In the genomic region with DNA sequence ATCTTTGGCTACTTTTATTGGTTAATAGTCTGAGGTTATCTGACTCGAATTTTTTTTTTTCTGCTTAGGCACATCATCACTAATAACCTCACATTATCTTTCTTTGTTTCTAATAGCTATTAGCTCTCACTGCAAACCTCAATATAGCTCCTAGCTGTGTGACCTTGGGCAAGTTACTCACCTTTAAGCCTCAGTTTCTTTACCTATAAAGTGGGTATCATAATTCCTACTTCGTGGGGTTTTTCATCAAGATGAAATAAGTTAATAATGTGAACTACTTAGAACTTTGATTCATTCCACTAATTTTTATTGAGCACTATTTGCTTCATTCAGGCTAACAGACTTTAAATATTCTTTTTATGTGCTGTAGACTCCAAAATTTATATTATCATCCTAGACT, we compare ENCODE assay signal across 29 cellular contexts.
"Had no signal": no experiment of that assay in that cellular context is flagged by ENCODE, and none has a peak within 500 bp of the region (broad histone marks: within the 10 kb centered on the region; RNA-seq: fewer than 3 reads in every experiment).

No MANE protein-coding gene starts in this region.

- H3K9me3 ChIP-seq: stomach, suprapubic skin, testis, thoracic aorta, thyroid gland, tibial nerve, transverse colon, upper lobe of left lung, upper lobe of right lung, uterus, vagina had no signal

- H3K27ac Mint-ChIP-seq: stimulated activated effector memory CD8-positive, alpha-beta T cell treated with anti-CD3 and anti-CD28 coated beads, Interleukin-12 subunit alpha, Interleukin-12 subunit beta, amount 100 ng/mL, for 72 hours; stimulated activated memory B cell treated with anti-CD40 and anti-IgM and Interleukin-4, amounts not matched to agents 10 μg/mL and 1 μg/mL and 100 μg/mL, for 72 hours; stimulated activated naive B cell treated with anti-CD40 and anti-IgM and Interleukin-4, amounts not matched to agents 10 μg/mL and 1 μg/mL and 100 μg/mL, for 72 hours; stimulated activated naive CD8-positive, alpha-beta T cell treated with anti-CD3 and anti-CD28 coated beads, Interleukin-15, amount 100 ng/mL, for 72 hours; stimulated activated naive CD8-positive, alpha-beta T cell treated with anti-CD3 and anti-CD28 coated beads, Interleukin-15, Interleukin-2, amounts not matched to agents 100 ng/mL and 50 ng/mL, for 24 hours; type B pancreatic cell had no signal

- ATAC-seq: stimulated activated effector memory CD8-positive, alpha-beta T cell treated with anti-CD3 and anti-CD28 coated beads, Interleukin-12 subunit alpha, Interleukin-12 subunit beta, amount 100 ng/mL, for 72 hours; stimulated activated memory B cell treated with anti-CD40 and anti-IgM and Interleukin-4, amounts not matched to agents 10 μg/mL and 1 μg/mL and 100 μg/mL, for 72 hours; stimulated activated naive B cell treated with anti-CD40 and anti-IgM and Interleukin-4, amounts not matched to agents 10 μg/mL and 1 μg/mL and 100 μg/mL, for 72 hours; stimulated activated naive CD8-positive, alpha-beta T cell treated with anti-CD3 and anti-CD28 coated beads, Interleukin-15, amount 100 ng/mL, for 72 hours; stimulated activated naive CD8-positive, alpha-beta T cell treated with anti-CD3 and anti-CD28 coated beads, Interleukin-15, Interleukin-2, amounts not matched to agents 100 U/mL and 50 U/mL, for 24 hours; upper lobe of right lung had no signal

- H3K36me3 ChIP-seq: uterus had no signal

- H3K27me3 Mint-ChIP-seq: stimulated activated memory B cell treated with anti-CD40 and anti-IgM and Interleukin-4, amounts not matched to agents 10 μg/mL and 1 μg/mL and 100 μg/mL, for 72 hours; stimulated activated naive B cell treated with anti-CD40 and anti-IgM and Interleukin-4, amounts not matched to agents 10 μg/mL and 1 μg/mL and 100 μg/mL, for 72 hours; stimulated activated naive CD8-positive, alpha-beta T cell treated with anti-CD3 and anti-CD28 coated beads, Interleukin-15, amount 100 ng/mL, for 72 hours; stimulated activated naive CD8-positive, alpha-beta T cell treated with anti-CD3 and anti-CD28 coated beads, Interleukin-15, Interleukin-2, amounts not matched to agents 100 ng/mL and 50 ng/mL, for 24 hours; type B pancreatic cell had no signal

- H3K4me1 ChIP-seq: stomach, suprapubic skin, testis, thyroid gland, tibial nerve, transverse colon, upper lobe of left lung, upper lobe of right lung, uterus, vagina had no signal

- H3K4me3 Mint-ChIP-seq: stimulated activated effector memory CD8-positive, alpha-beta T cell treated with anti-CD3 and anti-CD28 coated beads, Interleukin-12 subunit alpha, Interleukin-12 subunit beta, amount 100 ng/mL, for 72 hours; stimulated activated memory B cell treated with anti-CD40 and anti-IgM and Interleukin-4, amounts not matched to agents 10 μg/mL and 1 μg/mL and 100 μg/mL, for 72 hours; stimulated activated naive B cell treated with anti-CD40 and anti-IgM and Interleukin-4, amounts not matched to agents 10 μg/mL and 1 μg/mL and 100 μg/mL, for 72 hours; stimulated activated naive CD8-positive, alpha-beta T cell treated with anti-CD3 and anti-CD28 coated beads, Interleukin-15, amount 100 ng/mL, for 72 hours; stimulated activated naive CD8-positive, alpha-beta T cell treated with anti-CD3 and anti-CD28 coated beads, Interleukin-15, Interleukin-2, amounts not matched to agents 100 ng/mL and 50 ng/mL, for 24 hours; type B pancreatic cell had no signal

- H3K27ac ChIP-seq: stomach, suprapubic skin, testis, thoracic aorta, thyroid gland, tibial artery, tibial nerve, transverse colon, upper lobe of left lung, upper lobe of right lung, uterus, vagina had no signal

- DNase-seq: stimulated activated CD4-positive, alpha-beta T cell treated with anti-CD3 and anti-CD28 coated beads, Interleukin-2, amount 100 ng/mL, for 48 hours; stimulated activated CD4-positive, alpha-beta T cell treated with anti-CD3 and anti-CD28 coated beads, Interleukin-4, amount 100 ng/mL, for 1 hour; stimulated activated CD4-positive, alpha-beta T cell treated with anti-CD3 and anti-CD28 coated beads, Interleukin-4, amount 100 ng/mL, for 24 hours; stimulated activated CD4-positive, alpha-beta T cell treated with anti-CD3 and anti-CD28 coated beads, Interleukin-4, amount 100 ng/mL, for 4 hours; stimulated activated CD8-positive, alpha-beta memory T cell treated with anti-CD3 and anti-CD28 coated beads, Interleukin-4, amount 100 ng/mL, for 48 hours; stimulated activated naive B cell treated with anti-CD40 and anti-IgM and Interleukin-4, amounts not matched to agents 10 μg/mL and 1 μg/mL and 100 μg/mL, for 72 hours; stimulated activated naive CD4-positive, alpha-beta T cell; stimulated activated naive CD4-positive, alpha-beta T cell treated with Interleukin-2 at 50 U/mL for 16 hours; stimulated activated naive CD8-positive, alpha-beta T cell treated with anti-CD3 and anti-CD28 coated beads, Interleukin-15, amount 100 ng/mL, for 72 hours; stimulated activated naive CD8-positive, alpha-beta T cell treated with anti-CD3 and anti-CD28 coated beads, Interleukin-15, Interleukin-2, amounts not matched to agents 100 U/mL and 50 U/mL, for 24 hours; stomach; substantia nigra; testis; thyroid gland; tibial artery; transverse colon; trophoblast cell; upper lobe of left lung; upper lobe of right lung; uterus had no signal

- H3K27me3 ChIP-seq: stomach, suprapubic skin, testis, thyroid gland, tibial artery, tibial nerve, transverse colon, upper lobe of left lung, upper lobe of right lung, uterus, vagina had no signal

- H3K9me3 Mint-ChIP-seq: stimulated activated effector memory CD8-positive, alpha-beta T cell treated with anti-CD3 and anti-CD28 coated beads, Interleukin-12 subunit alpha, Interleukin-12 subunit beta, amount 100 ng/mL, for 72 hours; stimulated activated naive B cell treated with anti-CD40 and anti-IgM and Interleukin-4, amounts not matched to agents 10 μg/mL and 1 μg/mL and 100 μg/mL, for 72 hours; stimulated activated naive CD8-positive, alpha-beta T cell treated with anti-CD3 and anti-CD28 coated beads, Interleukin-15, amount 100 ng/mL, for 72 hours; stimulated activated naive CD8-positive, alpha-beta T cell treated with anti-CD3 and anti-CD28 coated beads, Interleukin-15, Interleukin-2, amounts not matched to agents 100 ng/mL and 50 ng/mL, for 24 hours; type B pancreatic cell had no signal

- H3K4me3 ChIP-seq: stomach, suprapubic skin, testis, thoracic aorta, thyroid gland, tibial artery, tibial nerve, transverse colon, upper lobe of left lung, upper lobe of right lung, uterus, vagina had no signal

- H3K4me1 Mint-ChIP-seq: stimulated activated effector memory CD8-positive, alpha-beta T cell treated with anti-CD3 and anti-CD28 coated beads, Interleukin-12 subunit alpha, Interleukin-12 subunit beta, amount 100 ng/mL, for 72 hours; stimulated activated memory B cell treated with anti-CD40 and anti-IgM and Interleukin-4, amounts not matched to agents 10 μg/mL and 1 μg/mL and 100 μg/mL, for 72 hours; stimulated activated naive B cell treated with anti-CD40 and anti-IgM and Interleukin-4, amounts not matched to agents 10 μg/mL and 1 μg/mL and 100 μg/mL, for 72 hours; stimulated activated naive CD8-positive, alpha-beta T cell treated with anti-CD3 and anti-CD28 coated beads, Interleukin-15, amount 100 ng/mL, for 72 hours had no signal

- FAIRE-seq: urothelium cell line had no signal
